In genomic region chr15:100229181-100230163, GRCh38 we compare ENCODE assay signal across 1 cellular context.
A peak's percentile ranks its signal among the peaks of the same experiment; 100 is the strongest.
TF ChIP-seq lines count a peak whose summit lies in the region.

No MANE protein-coding gene starts in this region.

TF ChIP-seq in K562, 482 proteins besides CTCF, POLR2A, EP300 and RAD21 (continued from another document):
- TF ChIP-seq USF2 (CRISPR knock-in tag; IDR thresholded peaks at IDR 0.05) (peak; percentile 51), ZNF239 (CRISPR knock-in tag; IDR thresholded peaks at IDR 0.05) (no peak), TOE1 (IDR thresholded peaks at IDR 0.05; ENCODE audit: borderline replicate concordance) (peak; percentile 68; the same call in 1 of the 2 replicates), TOE1 (CRISPR knock-in tag; IDR thresholded peaks at IDR 0.05; ENCODE audit: borderline replicate concordance, low read depth) (no peak), CHD4 (IDR thresholded peaks at IDR 0.05; ENCODE audit: insufficient read depth, insufficient replicate concordance, low read depth, low read length, poor library complexity, severe bottlenecking) (no peak), SRSF3 (IDR thresholded peaks at IDR 0.05; ENCODE audit: insufficient read depth, low read length) (no peak), STAT5A (IDR thresholded peaks at IDR 0.05; ENCODE audit: borderline replicate concordance, low read length) (no peak), ZNF589 (CRISPR knock-in tag; IDR thresholded peaks at IDR 0.05; ENCODE audit: low read depth) (no peak), FOXJ2 (tag; IDR thresholded peaks at IDR 0.05) (peak; percentile 28; the same call in 1 of the 2 replicates)
